Comparison of ENCODE assay signal across 21 cellular contexts in genomic region chr21:26851109-26851944, GRCh38. TPM values are rescaled to one million over a fixed set of nuclear protein-coding genes. Genes with fewer than 3 reads are reported as not detected.
DNase-seq lines count a peak whose midpoint lies in the region; ATAC-seq and TF ChIP-seq lines count a peak whose summit lies in the region.
"Had no signal": no experiment of that assay in that cellular context is flagged by ENCODE, and none has a peak within 500 bp of the region (broad histone marks: within the 10 kb centered on the region; RNA-seq: fewer than 3 reads in every experiment).

No MANE protein-coding gene starts in this region.

- H4K5ac ChIP-seq in mesendoderm (ENCODE audit: low read length): no peak overlapping the region

- H3K9ac ChIP-seq in mammary epithelial cell (ENCODE audit: insufficient read depth, low read length): no peak overlapping the region
- no peak overlapping the region for H3K9ac ChIP-seq in mesendoderm (ENCODE audit: low read length)
- H3K9ac ChIP-seq: BLaER1 treated with 17β-estradiol and CSF1 and Interleukin-3, amounts not matched to agents 10 nM and 100 nM; KMS-11 had no signal

- H3K79me1 ChIP-seq in mesendoderm (ENCODE audit: low read length): no peaks in the 10 kb centered on the region

- peak overlapping the region; percentile 8 for H2BK120ac ChIP-seq in mesendoderm (ENCODE audit: low read depth, low read length)

- TF ChIP-seq CTCF in mammary epithelial cell (conservative IDR thresholded peaks at IDR 0.05 in 1 of 2, IDR thresholded peaks at IDR 0.05 in 1 of 2; ENCODE audit: extremely low read depth in 1 of 2, insufficient read depth in 1 of 2, low read depth in 1 of 2, low read length in 2 of 2) (no peak), MCF 10A (IDR thresholded peaks at IDR 0.05; ENCODE audit: unreplicated experiment) (no peak), type B pancreatic cell (conservative IDR thresholded peaks at IDR 0.05) (no peak)

- peaks cover 4% of the 10 kb centered on the region for H3K4me1 ChIP-seq in mammary epithelial cell (ENCODE audit: insufficient read depth, low read length)
- H3K4me1 ChIP-seq in mesendoderm (ENCODE audit: control insufficient read depth, low read depth, low read length): peaks cover 3% of the 10 kb centered on the region

- H3K9me3 Mint-ChIP-seq in MCF 10A (ENCODE audit: unreplicated experiment): no peaks in the 10 kb centered on the region
- no peaks in the 10 kb centered on the region for H3K9me3 Mint-ChIP-seq in type B pancreatic cell
- no peaks in the 10 kb centered on the region for H3K9me3 Mint-ChIP-seq in stimulated activated naive CD8-positive, alpha-beta T cell treated with anti-CD3 and anti-CD28 coated beads, Interleukin-15, amount 100 ng/mL, for 72 hours

- no peaks in the 10 kb centered on the region for H3K27me3 ChIP-seq in mammary epithelial cell (ENCODE audit: insufficient read depth, low read length)
- H3K27me3 ChIP-seq in mesendoderm (ENCODE audit: insufficient read depth, low read length, poor library complexity): no peaks in the 10 kb centered on the region
- H3K27me3 ChIP-seq: MG63 had no signal

- no peak overlapping the region for H3K27ac ChIP-seq in mammary epithelial cell (ENCODE audit: insufficient read depth, low read depth, low read length)
- peak overlapping the region; percentile 4 for H3K27ac ChIP-seq in mesendoderm (ENCODE audit: low read depth, low read length)
- H3K27ac ChIP-seq: BLaER1 treated with 17β-estradiol and CSF1 and Interleukin-3, amounts not matched to agents 10 nM and 100 nM; HL-60; KMS-11 had no signal

- H3K36me3 Mint-ChIP-seq in MCF 10A (ENCODE audit: insufficient read depth, unreplicated experiment) (no peaks in the 10 kb centered on the region), type B pancreatic cell (no peaks in the 10 kb centered on the region)

- dilution Hi-C loops in mammary epithelial cell (cut with HindIII; ENCODE audit: low sequenced_read_pairs): no loop called here

- in situ Hi-C loops in mammary epithelial cell (cut with MboI; ENCODE audit: low sequenced_read_pairs in 2 of 2): loop anchor here (5.0 to 25.0 kb wide), 4 partner anchors 711 to 1486 kb away; no protein-coding TSS in a partner anchor

- H2BK15ac ChIP-seq in mesendoderm (replicated peaks; ENCODE audit: low read depth): no peak overlapping the region

- H3K4me1 Mint-ChIP-seq in MCF 10A (ENCODE audit: insufficient read depth, unreplicated experiment): peaks cover 9% of the 10 kb centered on the region
- peaks cover 24% of the 10 kb centered on the region for H3K4me1 Mint-ChIP-seq in type B pancreatic cell (ENCODE audit: unreplicated experiment)
- H3K4me1 Mint-ChIP-seq in stimulated activated naive CD8-positive, alpha-beta T cell treated with anti-CD3 and anti-CD28 coated beads, Interleukin-15, amount 100 ng/mL, for 72 hours: peaks cover 11% of the 10 kb centered on the region

- no peak overlapping the region for H3K4me3 ChIP-seq in mammary epithelial cell (replicated peaks in 1 of 3; ENCODE audit: insufficient read depth in 1 of 3, low read depth in 2 of 3, low read length in 3 of 3)
- no peak overlapping the region for H3K4me3 ChIP-seq in mesendoderm (ENCODE audit: low read length)
- H3K4me3 ChIP-seq: BLaER1 treated with 17β-estradiol and CSF1 and Interleukin-3, amounts not matched to agents 10 nM and 100 nM; MG63 had no signal

- H2BK5ac ChIP-seq in mesendoderm (ENCODE audit: low read length): peak overlapping the region; percentile 19

- H3K36me3 ChIP-seq in mammary epithelial cell (ENCODE audit: insufficient read depth, low read length) (no peaks in the 10 kb centered on the region), mesendoderm (ENCODE audit: control insufficient read depth, insufficient read depth, low read length) (no peaks in the 10 kb centered on the region)
- H3K36me3 ChIP-seq: BLaER1 treated with 17β-estradiol and CSF1 and Interleukin-3, amounts not matched to agents 10 nM and 100 nM; MG63 had no signal

- 80% methylated on average over 6 of the region's 6 CpGs for WGBS in mammary epithelial cell (ENCODE audit: low coverage, missing lambda C conversion rate)
- no CpG with 5 or more reads among the region's 6 CpGs for WGBS in mesendoderm (ENCODE audit: extremely low coverage, insufficient coverage, low lambda C conversion rate)

- no peak overlapping the region for H3K23ac ChIP-seq in mesendoderm (ENCODE audit: low read length)

- CTCF ChIA-PET in mammary epithelial cell (lab: Charles Lee; ENCODE audit: low non-redundant PET) (no interaction called here), MCF 10A (lab: Yijun Ruan, JAX) (interaction anchor here (0.7 to 2.2 kb wide), 29 partner anchors 8 to 1894 kb away, joined by 3 to 32 read pairs (median 3); no protein-coding TSS in a partner anchor)

- H3K4me2 ChIP-seq in mammary epithelial cell (ENCODE audit: insufficient read depth, low read depth, low read length): no peak overlapping the region
- no peak overlapping the region for H3K4me2 ChIP-seq in mesendoderm (ENCODE audit: low read length)
- H3K4me2 ChIP-seq: BLaER1 treated with 17β-estradiol and CSF1 and Interleukin-3, amounts not matched to agents 10 nM and 100 nM; KMS-11 had no signal

- H3K27me3 Mint-ChIP-seq in MCF 10A (ENCODE audit: insufficient read depth, unreplicated experiment): peaks cover 17% of the 10 kb centered on the region
- H3K27me3 Mint-ChIP-seq in type B pancreatic cell: peaks cover 3% of the 10 kb centered on the region
- peaks cover 36% of the 10 kb centered on the region for H3K27me3 Mint-ChIP-seq in stimulated activated naive CD8-positive, alpha-beta T cell treated with anti-CD3 and anti-CD28 coated beads, Interleukin-15, amount 100 ng/mL, for 72 hours

- DNase-seq in mammary epithelial cell (peak; percentile 33), MCF 10A (ENCODE audit: unreplicated experiment) (no peak), globus pallidus (ENCODE audit: low spot score) (peak; percentile 26), mesendoderm (peak; percentile 57), type B pancreatic cell (ENCODE audit: extremely low spot score, unreplicated experiment) (no peak), foreskin melanocyte (no peak), NCI-H524 treated with DMSO at 0.1 percent for 48 hours (lab: John Stamatoyannopoulos, UW) (no peak)
- DNase-seq in stimulated activated naive CD8-positive, alpha-beta T cell treated with anti-CD3 and anti-CD28 coated beads, Interleukin-15, amount 100 ng/mL, for 72 hours: no peak
- DNase-seq: 8988T, EL, HCEC 1CT, MG63, NCI-H1092 treated with DMSO at 0.1 percent for 48 hours, NCI-H1930, NCI-H2171 treated with DMSO at 0.1 percent for 48 hours, NCI-H510A, SIG-M5 had no signal

- H3K9me3 ChIP-seq in mammary epithelial cell (replicated peaks; ENCODE audit: insufficient read depth, low read length): no peaks in the 10 kb centered on the region

- H3K79me2 ChIP-seq in mammary epithelial cell (ENCODE audit: insufficient read depth, low read length) (no peaks in the 10 kb centered on the region), mesendoderm (ENCODE audit: control insufficient read depth, insufficient read depth, low read length) (no peaks in the 10 kb centered on the region)

- POLR2A ChIA-PET in MCF 10A (lab: Yijun Ruan, JAX): interaction anchor here (1.2 kb wide), 1 partner anchor 842 kb away, joined by 3 read pairs; no protein-coding TSS in a partner anchor

- no peak overlapping the region for H3K4ac ChIP-seq in mesendoderm (ENCODE audit: low read depth, low read length)

- no peak overlapping the region for H4K8ac ChIP-seq in mesendoderm (ENCODE audit: low read depth, low read length)

- no peak overlapping the region for H2AFZ ChIP-seq in mammary epithelial cell (ENCODE audit: low read depth, low read length)

- no peak overlapping the region for H3K4me3 Mint-ChIP-seq in MCF 10A (ENCODE audit: unreplicated experiment)
- H3K4me3 Mint-ChIP-seq in type B pancreatic cell: no peak overlapping the region
- H3K4me3 Mint-ChIP-seq in stimulated activated naive CD8-positive, alpha-beta T cell treated with anti-CD3 and anti-CD28 coated beads, Interleukin-15, amount 100 ng/mL, for 72 hours: no peak overlapping the region

- no peak overlapping the region for H3K18ac ChIP-seq in mesendoderm (ENCODE audit: low read length)

- no peaks in the 10 kb centered on the region for H4K20me1 ChIP-seq in mammary epithelial cell (ENCODE audit: insufficient read depth, low read length)
- H4K20me1 ChIP-seq: BLaER1 treated with 17β-estradiol and CSF1 and Interleukin-3, amounts not matched to agents 10 nM and 100 nM had no signal

- intact Hi-C loops in mammary epithelial cell (cut with micrococcal nuclease) (loop anchor here (2.0 to 10.0 kb wide), 2 partner anchors 573 to 951 kb away; no protein-coding TSS in a partner anchor), MCF 10A (cut with micrococcal nuclease) (loop anchor here (10.0 kb wide), 1 partner anchor 953 kb away; no protein-coding TSS in a partner anchor)

- H3K56ac ChIP-seq in mesendoderm (ENCODE audit: low read length): peak overlapping the region; percentile 6

- H3K27ac Mint-ChIP-seq in MCF 10A (ENCODE audit: low read depth, unreplicated experiment): no peak overlapping the region
- peak overlapping the region; percentile 34 for H3K27ac Mint-ChIP-seq in type B pancreatic cell
- H3K27ac Mint-ChIP-seq in stimulated activated naive CD8-positive, alpha-beta T cell treated with anti-CD3 and anti-CD28 coated beads, Interleukin-15, amount 100 ng/mL, for 72 hours: no peak overlapping the region

- no peak for ATAC-seq in stimulated activated naive CD8-positive, alpha-beta T cell treated with anti-CD3 and anti-CD28 coated beads, Interleukin-15, amount 100 ng/mL, for 72 hours

- BruUV-seq in mammary epithelial cell (replicated peaks; lab: Mats Ljungman, UMichigan) (no TSS peak), MCF 10A (replicated peaks; lab: Mats Ljungman, UMichigan) (no TSS peak)

- no peak overlapping the region for H2AK5ac ChIP-seq in mesendoderm (ENCODE audit: low read length)

RNA-seq across cellular contexts. Expression of gene ADAMTS1, which starts 6.1 kb away (rescaled TPM):
- total RNA-seq in mammary epithelial cell: 100 to 1,000 TPM in 1 of 2 donors, 10 to 100 TPM in 1; 61.9 to 339 TPM
- 72.7 TPM for polyA plus RNA-seq in mammary epithelial cell
- polyA minus RNA-seq in mammary epithelial cell: 165 TPM
- total RNA-seq in MCF 10A (2022): 1.3 and 1.4 TPM in 2 replicates
- polyA plus RNA-seq in mesendoderm (2013, experiment 1 of 2): 36.2 TPM
- 42.5 TPM for polyA plus RNA-seq in mesendoderm (2013, experiment 2 of 2)
- total RNA-seq in type B pancreatic cell (ENCODE audit: low replicate concordance): 34.9 and 77.3 TPM in 2 replicates
- total RNA-seq: OCI-LY7 had no signal

Comparison
In these comparisons a context has a peak if more than half of its experiments do, and no peak if none do; other contexts are left out.
1. DNase-seq: peak in mammary epithelial cell (single experiment), globus pallidus (single experiment) and mesendoderm (single experiment); none in MCF 10A (single experiment), type B pancreatic cell (single experiment), stimulated activated naive CD8-positive, alpha-beta T cell treated with anti-CD3 and anti-CD28 coated beads, Interleukin-15, amount 100 ng/mL, for 72 hours (0 of 2), foreskin melanocyte (single experiment) and NCI-H524 treated with DMSO at 0.1 percent for 48 hours (single experiment).
2. RNA of gene ADAMTS1, which starts 6.1 kb away (total RNA-seq): 61.9 to 339 TPM in mammary epithelial cell and 34.9 to 77.3 TPM in type B pancreatic cell; 1.3 to 1.4 TPM in MCF 10A; every median in the first group is over 10 times any median in the second.